Comparison of ENCODE assay signal across 9 cellular contexts in the genomic region with DNA sequence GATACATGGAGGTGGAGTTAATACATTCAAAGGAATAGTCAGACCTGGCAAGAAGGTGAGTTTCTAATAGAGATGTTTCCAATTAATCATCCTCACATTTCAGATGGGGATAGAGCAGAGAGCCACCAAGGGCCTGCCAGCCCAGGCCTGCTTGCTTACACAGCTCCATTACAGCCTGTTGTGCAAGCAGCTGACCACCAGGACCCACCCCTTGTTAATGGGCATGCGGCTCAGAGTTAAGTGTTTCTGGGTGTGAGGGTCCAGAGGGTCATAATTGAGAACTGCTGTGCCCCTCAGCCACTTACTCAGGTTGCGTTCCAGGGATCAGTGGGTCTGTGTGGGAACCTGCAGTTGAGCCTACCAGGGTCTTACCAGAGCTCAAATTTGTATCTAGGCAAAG.
"Had no signal": no experiment of that assay in that cellular context is flagged by ENCODE, and none has a peak within 500 bp of the region (broad histone marks: within the 10 kb centered on the region; RNA-seq: fewer than 3 reads in every experiment).

No MANE protein-coding gene starts in this region.

- H3K4me3 ChIP-seq: GM23248, HAP-1 had no signal

- H3K9me3 ChIP-seq: HAP-1 had no signal

- H3K36me3 ChIP-seq: HAP-1 had no signal

- H3K9me3 Mint-ChIP-seq: HFFc6 had no signal

- ATAC-seq: HCT116 had no signal

- H3K4me3 Mint-ChIP-seq: HFFc6 had no signal

- DNase-seq: GM23248, GOT3, H7, HFFc6, IMR-90, KBM-7 had no signal

- H3K27ac ChIP-seq: GM23248, HL-60 had no signal

- H2AFZ ChIP-seq: GM23248 had no signal

- H3K9ac ChIP-seq: GM23248 had no signal

- H3K27ac Mint-ChIP-seq: HFFc6 had no signal
